ENCODE assay signal across 20 cellular contexts in genomic region chr2:217652761-217653160, GRCh38.
DNase-seq lines count a peak whose midpoint lies in the region; ATAC-seq, FAIRE-seq and TF ChIP-seq lines count a peak whose summit lies in the region.
"Had no signal": no experiment of that assay in that cellular context is flagged by ENCODE, and none has a peak within 500 bp of the region (broad histone marks: within the 10 kb centered on the region; RNA-seq: fewer than 3 reads in every experiment).

No MANE protein-coding gene starts in this region.

- no peaks in the 10 kb centered on the region for H3K27me3 ChIP-seq in gastrocnemius medialis
- H3K27me3 ChIP-seq: body of pancreas, right atrium auricular region, upper lobe of right lung had no signal

- in situ Hi-C loops in gastrocnemius medialis (cut with MboI; ENCODE audit: low sequenced_read_pairs in 4 of 4), result no loop called here

- TF ChIP-seq POLR2A in gastrocnemius medialis (IDR thresholded peaks at IDR 0.05), result no peak

- intact Hi-C loops in gastrocnemius medialis (cut with DNase I; ENCODE audit: low total_unique reads), result no loop called here

- no peaks in the 10 kb centered on the region for H3K9me3 ChIP-seq in gastrocnemius medialis
- H3K9me3 ChIP-seq: body of pancreas, right atrium auricular region, upper lobe of right lung had no signal

- peak; percentile 36 for DNase-seq in AG08395 (ENCODE audit: low spot score)
- DNase-seq in NCI-H82 treated with DMSO at 0.1 percent for 48 hours (lab: John Stamatoyannopoulos, UW; ENCODE audit: unreplicated experiment), result peak; percentile 10
- peak; percentile 17 for DNase-seq in fibroblast of gingiva (ENCODE audit: low read depth)
- no peak for DNase-seq in gastrocnemius medialis
- DNase-seq in RCC 7860 (ENCODE audit: low spot score), result no peak
- no peak for DNase-seq in DMS79 treated with DMSO at 0.1 percent for 48 hours (lab: John Stamatoyannopoulos, UW)
- DNase-seq in RKO (ENCODE audit: low spot score), result no peak
- DNase-seq: GDM1, H9, NCI-H1092, NCI-H2107, NCI-H748 treated with DMSO at 0.1 percent for 48 hours, RPMI8226, T-helper 1 cell had no signal

- FAIRE-seq in RCC 7860 (lab: Jason Lieb, UNC), result no peak

- no peaks in the 10 kb centered on the region for H3K36me3 ChIP-seq in gastrocnemius medialis
- H3K36me3 ChIP-seq: right atrium auricular region, upper lobe of right lung had no signal

- peak overlapping the region in 3 of 4 donors; percentile 20 to 22 (median 22) for H3K27ac ChIP-seq in gastrocnemius medialis
- H3K27ac ChIP-seq: body of pancreas, foreskin keratinocyte, upper lobe of right lung had no signal

- H3K4me3 ChIP-seq in gastrocnemius medialis, result no peak overlapping the region
- H3K4me3 ChIP-seq: body of pancreas, right atrium auricular region, upper lobe of right lung had no signal

- ATAC-seq in gastrocnemius medialis (no peak), GM18498 (IDR thresholded peaks at IDR 0.05; ENCODE audit: unreplicated experiment) (no peak)
- ATAC-seq: activated CD4-positive, CD25-positive, alpha-beta regulatory T cell treated with anti-CD3 and anti-CD28 coated beads, Interleukin-2, amount 50 U/mL, for 24 hours had no signal

- peaks cover 5 to 7% of the 10 kb centered on the region in 2 donors for H3K4me1 ChIP-seq in gastrocnemius medialis
- H3K4me1 ChIP-seq: upper lobe of right lung had no signal

- no peak for TF ChIP-seq CTCF in gastrocnemius medialis (IDR thresholded peaks at IDR 0.05 in 4 of 5, conservative IDR thresholded peaks at IDR 0.05 in 1 of 5)

Comparison
In these comparisons a context has a peak if more than half of its experiments do, and no peak if none do; other contexts are left out.
1. DNase-seq: peak in AG08395 (single experiment), NCI-H82 treated with DMSO at 0.1 percent for 48 hours (single experiment) and fibroblast of gingiva (single experiment); none in gastrocnemius medialis (0 of 2), RCC 7860 (single experiment), DMS79 treated with DMSO at 0.1 percent for 48 hours (single experiment) and RKO (single experiment).